In the genomic region with DNA sequence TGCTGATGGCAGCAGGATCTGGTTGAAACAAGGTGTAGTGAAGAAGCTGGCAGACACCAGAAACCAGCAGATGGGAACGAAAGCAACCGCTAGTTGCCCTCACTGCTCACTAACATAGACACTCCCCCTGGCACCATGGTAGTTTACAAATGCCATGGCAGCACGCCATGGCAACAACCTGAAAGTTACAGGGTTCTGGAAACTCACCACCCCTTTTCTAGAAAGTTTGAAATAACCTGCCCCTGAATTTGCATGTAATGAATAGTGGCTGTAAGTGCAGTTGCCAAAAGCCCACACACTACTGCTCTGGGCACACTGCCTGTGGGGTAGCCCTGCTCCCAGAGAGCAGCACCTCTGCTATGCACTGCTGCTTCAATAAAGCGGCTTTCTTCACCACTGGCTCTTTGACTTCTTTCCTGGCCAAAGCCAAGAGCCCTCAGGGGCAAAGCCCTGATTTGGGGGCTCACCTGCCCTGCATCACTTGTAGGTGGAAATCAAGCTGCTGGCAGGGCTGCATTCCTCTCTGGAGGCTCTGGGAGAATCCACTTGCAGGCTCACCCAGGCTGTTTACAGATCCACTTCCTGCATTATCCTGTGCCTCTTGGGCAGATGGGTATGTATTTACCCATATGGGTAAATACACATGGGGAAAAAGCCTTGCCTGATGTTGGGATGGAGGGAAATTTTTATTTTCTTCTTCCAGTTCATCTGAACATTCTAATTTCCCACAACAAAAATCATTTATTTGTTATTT, we compare ENCODE assay signal across 1 cellular context.
TF ChIP-seq lines count a peak whose summit lies in the region.

No MANE protein-coding gene starts in this region.

TF ChIP-seq in GM23338, 12 proteins besides CTCF, POLR2A, EP300 and RAD21 (continued from another document):
- TF ChIP-seq, protein P1, sequence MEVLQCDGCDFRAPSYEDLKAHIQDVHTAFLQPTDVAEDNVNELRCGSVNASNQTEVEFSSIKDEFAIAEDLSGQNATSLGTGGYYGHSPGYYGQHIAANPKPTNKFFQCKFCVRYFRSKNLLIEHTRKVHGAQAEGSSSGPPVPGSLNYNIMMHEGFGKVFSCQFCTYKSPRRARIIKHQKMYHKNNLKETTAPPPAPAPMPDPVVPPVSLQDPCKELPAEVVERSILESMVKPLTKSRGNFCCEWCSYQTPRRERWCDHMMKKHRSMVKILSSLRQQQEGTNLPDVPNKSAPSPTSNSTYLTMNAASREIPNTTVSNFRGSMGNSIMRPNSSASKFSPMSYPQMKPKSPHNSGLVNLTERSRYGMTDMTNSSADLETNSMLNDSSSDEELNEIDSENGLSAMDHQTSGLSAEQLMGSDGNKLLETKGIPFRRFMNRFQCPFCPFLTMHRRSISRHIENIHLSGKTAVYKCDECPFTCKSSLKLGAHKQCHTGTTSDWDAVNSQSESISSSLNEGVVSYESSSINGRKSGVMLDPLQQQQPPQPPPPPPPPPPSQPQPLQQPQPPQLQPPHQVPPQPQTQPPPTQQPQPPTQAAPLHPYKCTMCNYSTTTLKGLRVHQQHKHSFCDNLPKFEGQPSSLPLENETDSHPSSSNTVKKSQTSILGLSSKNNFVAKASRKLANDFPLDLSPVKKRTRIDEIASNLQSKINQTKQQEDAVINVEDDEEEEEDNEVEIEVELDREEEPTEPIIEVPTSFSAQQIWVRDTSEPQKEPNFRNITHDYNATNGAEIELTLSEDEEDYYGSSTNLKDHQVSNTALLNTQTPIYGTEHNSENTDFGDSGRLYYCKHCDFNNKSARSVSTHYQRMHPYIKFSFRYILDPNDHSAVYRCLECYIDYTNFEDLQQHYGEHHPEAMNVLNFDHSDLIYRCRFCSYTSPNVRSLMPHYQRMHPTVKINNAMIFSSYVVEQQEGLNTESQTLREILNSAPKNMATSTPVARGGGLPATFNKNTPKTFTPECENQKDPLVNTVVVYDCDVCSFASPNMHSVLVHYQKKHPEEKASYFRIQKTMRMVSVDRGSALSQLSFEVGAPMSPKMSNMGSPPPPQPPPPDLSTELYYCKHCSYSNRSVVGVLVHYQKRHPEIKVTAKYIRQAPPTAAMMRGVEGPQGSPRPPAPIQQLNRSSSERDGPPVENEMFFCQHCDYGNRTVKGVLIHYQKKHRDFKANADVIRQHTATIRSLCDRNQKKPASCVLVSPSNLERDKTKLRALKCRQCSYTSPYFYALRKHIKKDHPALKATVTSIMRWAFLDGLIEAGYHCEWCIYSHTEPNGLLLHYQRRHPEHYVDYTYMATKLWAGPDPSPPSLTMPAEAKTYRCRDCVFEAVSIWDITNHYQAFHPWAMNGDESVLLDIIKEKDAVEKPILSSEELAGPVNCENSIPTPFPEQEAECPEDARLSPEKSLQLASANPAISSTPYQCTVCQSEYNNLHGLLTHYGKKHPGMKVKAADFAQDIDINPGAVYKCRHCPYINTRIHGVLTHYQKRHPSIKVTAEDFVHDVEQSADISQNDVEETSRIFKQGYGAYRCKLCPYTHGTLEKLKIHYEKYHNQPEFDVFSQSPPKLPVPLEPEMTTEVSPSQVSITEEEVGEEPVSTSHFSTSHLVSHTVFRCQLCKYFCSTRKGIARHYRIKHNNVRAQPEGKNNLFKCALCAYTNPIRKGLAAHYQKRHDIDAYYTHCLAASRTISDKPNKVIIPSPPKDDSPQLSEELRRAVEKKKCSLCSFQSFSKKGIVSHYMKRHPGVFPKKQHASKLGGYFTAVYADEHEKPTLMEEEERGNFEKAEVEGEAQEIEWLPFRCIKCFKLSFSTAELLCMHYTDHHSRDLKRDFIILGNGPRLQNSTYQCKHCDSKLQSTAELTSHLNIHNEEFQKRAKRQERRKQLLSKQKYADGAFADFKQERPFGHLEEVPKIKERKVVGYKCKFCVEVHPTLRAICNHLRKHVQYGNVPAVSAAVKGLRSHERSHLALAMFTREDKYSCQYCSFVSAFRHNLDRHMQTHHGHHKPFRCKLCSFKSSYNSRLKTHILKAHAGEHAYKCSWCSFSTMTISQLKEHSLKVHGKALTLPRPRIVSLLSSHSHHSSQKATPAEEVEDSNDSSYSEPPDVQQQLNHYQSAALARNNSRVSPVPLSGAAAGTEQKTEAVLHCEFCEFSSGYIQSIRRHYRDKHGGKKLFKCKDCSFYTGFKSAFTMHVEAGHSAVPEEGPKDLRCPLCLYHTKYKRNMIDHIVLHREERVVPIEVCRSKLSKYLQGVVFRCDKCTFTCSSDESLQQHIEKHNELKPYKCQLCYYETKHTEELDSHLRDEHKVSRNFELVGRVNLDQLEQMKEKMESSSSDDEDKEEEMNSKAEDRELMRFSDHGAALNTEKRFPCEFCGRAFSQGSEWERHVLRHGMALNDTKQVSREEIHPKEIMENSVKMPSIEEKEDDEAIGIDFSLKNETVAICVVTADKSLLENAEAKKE (CRISPR knock-in tag; IDR thresholded peaks at IDR 0.05): no peak
- TF ChIP-seq ZNF331 (CRISPR knock-in tag; IDR thresholded peaks at IDR 0.05; ENCODE audit: low read depth): no peak
